29 cellular contexts compared by ENCODE assay signal in genomic region chr18:8506251-8507049, GRCh38.
"Had no signal": no experiment of that assay in that cellular context is flagged by ENCODE, and none has a peak within 500 bp of the region (broad histone marks: within the 10 kb centered on the region; RNA-seq: fewer than 3 reads in every experiment).

No MANE protein-coding gene starts in this region.

- H3K27ac ChIP-seq: neural progenitor cell, ovary, parathyroid adenoma, prostate gland, right lobe of liver, skin epidermis, spleen, suprapubic skin, testis, tibial artery, transverse colon, upper lobe of right lung, uterus had no signal

- H3K27me3 ChIP-seq: neural progenitor cell, ovary, right lobe of liver, suprapubic skin, testis, tibial artery, transverse colon, upper lobe of right lung, uterus had no signal

- DNase-seq: naive thymus-derived CD4-positive, alpha-beta T cell; natural killer cell; occipital lobe; ovary; retina; right cardiac atrium; right lobe of liver; spleen; stimulated activated CD4-positive, alpha-beta T cell treated with anti-CD3 and anti-CD28 coated beads, Interleukin-12 subunit alpha, Interleukin-12 subunit beta, amount 100 ng/mL, for 4 hours; stimulated activated CD4-positive, alpha-beta T cell treated with anti-CD3 and anti-CD28 coated beads, Interleukin-1b, Interleukin-23, amount 100 ng/mL, for 48 hours; stimulated activated CD4-positive, alpha-beta T cell treated with anti-CD3 and anti-CD28 coated beads, Interleukin-4, amount 100 ng/mL, for 1 hour; stimulated activated CD4-positive, alpha-beta T cell treated with anti-CD3 and anti-CD28 coated beads, Interleukin-4, amount 100 ng/mL, for 4 hours; stimulated activated CD8-positive, alpha-beta memory T cell treated with anti-CD3 and anti-CD28 coated beads, Interleukin-4, amount 100 ng/mL, for 48 hours; stimulated activated naive CD4-positive, alpha-beta T cell; stimulated activated naive CD8-positive, alpha-beta T cell treated with anti-CD3 and anti-CD28 coated beads, Interleukin-15, amount 100 ng/mL, for 72 hours; stimulated activated naive CD8-positive, alpha-beta T cell treated with anti-CD3 and anti-CD28 coated beads, Interleukin-15, Interleukin-2, amounts not matched to agents 100 U/mL and 50 U/mL, for 24 hours; substantia nigra; testis; transverse colon; upper lobe of right lung; uterus had no signal

- H3K4me3 ChIP-seq: neural progenitor cell, ovary, prostate gland, right lobe of liver, skin epidermis, smooth muscle cell, spleen, suprapubic skin, testis, tibial artery, transverse colon, upper lobe of right lung, uterus had no signal

- H3K9me3 ChIP-seq: ovary, prostate gland, right lobe of liver, spleen, suprapubic skin, testis, tibial artery, transverse colon, upper lobe of right lung, uterus had no signal

- H3K36me3 ChIP-seq: neural progenitor cell, ovary, prostate gland, right lobe of liver, spleen, suprapubic skin, tibial artery, transverse colon, upper lobe of right lung, uterus had no signal

- ATAC-seq: naive thymus-derived CD4-positive, alpha-beta T cell; natural killer cell; right cardiac atrium; right lobe of liver; stimulated activated memory B cell treated with anti-CD40 and anti-IgM and Interleukin-4, amounts not matched to agents 10 μg/mL and 1 μg/mL and 100 μg/mL, for 72 hours; stimulated activated naive CD8-positive, alpha-beta T cell treated with anti-CD3 and anti-CD28 coated beads, Interleukin-15, amount 100 ng/mL, for 72 hours; stimulated activated naive CD8-positive, alpha-beta T cell treated with anti-CD3 and anti-CD28 coated beads, Interleukin-15, Interleukin-2, amounts not matched to agents 100 U/mL and 50 U/mL, for 24 hours; upper lobe of right lung had no signal

- H3K4me1 ChIP-seq: neural progenitor cell, parathyroid adenoma, prostate gland, right lobe of liver, spleen, suprapubic skin, testis, tibial artery, upper lobe of right lung, uterus had no signal
